Comparison of ENCODE assay signal across 13 cellular contexts in genomic region chr4:166972071-166972470, GRCh38.
DNase-seq lines count a peak whose midpoint lies in the region; ATAC-seq and TF ChIP-seq lines count a peak whose summit lies in the region.
"Had no signal": no experiment of that assay in that cellular context is flagged by ENCODE, and none has a peak within 500 bp of the region (broad histone marks: within the 10 kb centered on the region; RNA-seq: fewer than 3 reads in every experiment).

No MANE protein-coding gene starts in this region.

- no peak for TF ChIP-seq CTCF in GM12865 (IDR thresholded peaks at IDR 0.05; ENCODE audit: insufficient read depth, low read depth, low read length, missing control alignments)

- no peaks in the 10 kb centered on the region for H3K4me1 ChIP-seq in adipocyte (ENCODE audit: control insufficient read depth, insufficient read depth, low read length)

- peaks cover 21% of the 10 kb centered on the region for H3K9me3 ChIP-seq in adipocyte (ENCODE audit: control insufficient read depth, low read length)
- H3K9me3 ChIP-seq: thoracic aorta had no signal

- no peak overlapping the region for H3K4me3 ChIP-seq in GM12865 (ENCODE audit: low read depth, low read length)
- no peak overlapping the region for H3K4me3 ChIP-seq in adipocyte (ENCODE audit: low read length)
- H3K4me3 ChIP-seq: thoracic aorta had no signal

- no peaks in the 10 kb centered on the region for H3K27me3 ChIP-seq in adipocyte (replicated peaks; ENCODE audit: control insufficient read depth, insufficient read depth, low read length)

- DNase-seq in GM12865 (ENCODE audit: low read depth) (peak; percentile 74), adipocyte (ENCODE audit: low read depth) (peak; percentile 70), medulla oblongata (ENCODE audit: extremely low spot score) (peak; percentile 30), NCI-H1694 treated with DMSO at 0.1 percent for 48 hours (lab: John Stamatoyannopoulos, UW) (no peak), activated gamma-delta T cell treated with Interleukin-2 at 50 U/mL for 16 hours (no peak), NAMALWA (ENCODE audit: low spot score) (no peak)
- no peak for DNase-seq in stimulated activated CD4-positive, alpha-beta T cell treated with anti-CD3 and anti-CD28 coated beads, Interleukin-4, amount 100 ng/mL, for 24 hours
- DNase-seq: CD8-positive, alpha-beta memory T cell; islet precursor cell; MV-4-11; SHP77 treated with DMSO at 0.1 percent for 48 hours had no signal

- ATAC-seq in HG03432 (IDR thresholded peaks at IDR 0.05; ENCODE audit: unreplicated experiment), result peak; percentile 94

- no peak overlapping the region for H3K9ac ChIP-seq in adipocyte (ENCODE audit: low read length)

- H3K36me3 ChIP-seq in adipocyte (ENCODE audit: control insufficient read depth, insufficient read depth, low read length, severe bottlenecking), result no peaks in the 10 kb centered on the region
- H3K36me3 ChIP-seq: thoracic aorta had no signal

Comparison
In these comparisons a context has a peak if more than half of its experiments do, and no peak if none do; other contexts are left out.
1. DNase-seq: peak in GM12865 (single experiment), adipocyte (single experiment) and medulla oblongata (single experiment); none in NCI-H1694 treated with DMSO at 0.1 percent for 48 hours (single experiment), activated gamma-delta T cell treated with Interleukin-2 at 50 U/mL for 16 hours (single experiment), stimulated activated CD4-positive, alpha-beta T cell treated with anti-CD3 and anti-CD28 coated beads, Interleukin-4, amount 100 ng/mL, for 24 hours (single experiment) and NAMALWA (single experiment).